ENCODE assay signal across 1 cellular context in the genomic region with DNA sequence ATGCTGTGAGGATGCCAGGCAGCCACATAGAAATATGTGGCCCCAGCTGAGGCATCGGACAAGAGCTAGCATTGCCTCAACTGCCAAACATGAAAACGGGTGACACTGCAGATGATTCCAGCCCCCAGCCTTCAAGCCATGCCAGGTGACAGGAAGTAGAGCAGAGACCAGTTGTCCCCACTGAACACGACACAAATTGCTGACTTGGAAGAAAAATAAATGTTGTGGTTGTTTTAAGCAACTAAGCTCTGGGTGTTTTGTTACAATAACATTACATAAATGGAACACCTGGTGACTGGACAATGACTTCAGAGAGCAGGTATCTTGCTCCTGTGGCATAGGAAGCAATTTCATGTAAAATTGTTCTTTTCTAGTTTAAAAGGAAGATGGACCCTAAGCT.
TF ChIP-seq lines count a peak whose summit lies in the region.

No MANE protein-coding gene starts in this region.

TF ChIP-seq in HepG2, 621 proteins besides CTCF, POLR2A, EP300 and RAD21 (continued from another document):
- no peak for TF ChIP-seq E2F1 (CRISPR knock-in tag; IDR thresholded peaks at IDR 0.05)
- TF ChIP-seq MAFF (IDR thresholded peaks at IDR 0.05; ENCODE audit: low read depth, low read length), result peak; percentile 77
- TF ChIP-seq SMARCE1 (IDR thresholded peaks at IDR 0.05; ENCODE audit: borderline replicate concordance), result no peak
